Comparison of ENCODE assay signal across 3 cellular contexts in the genomic region with DNA sequence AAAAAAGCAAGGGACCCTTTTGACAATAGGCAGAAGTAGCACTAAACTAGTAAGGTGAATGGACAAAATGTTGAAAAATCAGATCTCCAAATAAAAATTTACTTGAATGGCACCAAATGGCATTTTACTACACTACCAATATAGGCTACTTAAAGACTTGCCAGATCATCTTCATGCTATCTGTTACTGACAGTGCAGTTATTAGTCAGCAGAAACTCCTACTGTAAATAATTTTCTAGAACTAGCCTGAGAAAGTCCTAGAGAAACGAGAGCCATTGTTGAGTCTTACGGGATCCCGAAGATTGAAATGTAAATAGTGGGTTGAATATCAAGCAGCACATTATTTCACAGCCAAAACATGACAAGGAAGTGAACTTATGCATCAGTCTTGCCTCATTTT.
"Had no signal": no experiment of that assay in that cellular context is flagged by ENCODE, and none has a peak within 500 bp of the region (broad histone marks: within the 10 kb centered on the region; RNA-seq: fewer than 3 reads in every experiment).

No MANE protein-coding gene starts in this region.

- ATAC-seq: GM12878 had no signal

- DNase-seq: GDM1, GF-D8 had no signal

- H3K4me3 ChIP-seq: GM12878 had no signal
